Comparison of ENCODE assay signal across 30 cellular contexts in genomic region chr6:52718535-52718934, GRCh38. TPM values are rescaled to one million over a fixed set of nuclear protein-coding genes. Genes with fewer than 3 reads are reported as not detected.
DNase-seq lines count a peak whose midpoint lies in the region; ATAC-seq, FAIRE-seq and TF ChIP-seq lines count a peak whose summit lies in the region.
"Had no signal": no experiment of that assay in that cellular context is flagged by ENCODE, and none has a peak within 500 bp of the region (broad histone marks: within the 10 kb centered on the region; RNA-seq: fewer than 3 reads in every experiment).

No MANE protein-coding gene starts in this region.

- DNase-seq in GM03348 (ENCODE audit: low spot score) (peak; percentile 27), NCI-H1436 treated with DMSO at 0.1 percent for 48 hours (lab: John Stamatoyannopoulos, UW) (peak; percentile 70), bronchial epithelial cell (ENCODE audit: low read depth) (peak; percentile 31), iris pigment epithelial cell (ENCODE audit: low read depth) (peak; percentile 21), GOT3 (lab: John Stamatoyannopoulos, UW) (no peak), mesenchymal stem cell (no peak)
- DNase-seq: activated CD4-positive, alpha-beta T cell treated with anti-CD3 and anti-CD28 coated beads for 1 hour; activated CD8-positive, alpha-beta T cell treated with anti-CD3 and anti-CD28 coated beads, Interleukin-2, amount 10 ng/mL, durations not matched to agents 7 days and 5 days; activated effector memory CD4-positive, alpha-beta T cell treated with Interleukin-2 at 50 U/mL for 16 hours; activated naive CD8-positive, alpha-beta T cell treated with anti-CD3 and anti-CD28 coated beads for 36 hours; activated T-cell treated with anti-CD3 and anti-CD28 coated beads for 4 hours; cerebellar nuclear complex; kidney; NCI-H2029; NCI-H510A; ovary; retina; spleen; stimulated activated naive CD4-positive, alpha-beta T cell treated with Interleukin-2 at 50 U/mL for 16 hours had no signal

- no peak overlapping the region for H3K18ac ChIP-seq in mesenchymal stem cell (ENCODE audit: low read depth in 1 of 2, low read length in 2 of 2)

- H3K4me1 ChIP-seq in mesenchymal stem cell (ENCODE audit: control insufficient read depth, insufficient read depth, low read depth, low read length), result no peaks in the 10 kb centered on the region
- H3K4me1 ChIP-seq: spleen had no signal

- no peak overlapping the region for H3K23ac ChIP-seq in mesenchymal stem cell (ENCODE audit: low read length in 2 of 2)

- ATAC-seq in GM19324 (IDR thresholded peaks at IDR 0.05; ENCODE audit: low FRiP score, unreplicated experiment), result no peak
- ATAC-seq: activated CD8-positive, alpha-beta T cell treated with anti-CD3 and anti-CD28 coated beads, Interleukin-2, amount 10 ng/mL, durations not matched to agents 7 days and 5 days; natural killer cell treated with Interleukin-12 subunit alpha and Interleukin-12 subunit beta and Interleukin-15 and Interleukin-18, amount 100 ng/mL, for 72 hours had no signal

- no peak overlapping the region for H3K9ac ChIP-seq in mesenchymal stem cell (ENCODE audit: low read length)
- H3K9ac ChIP-seq: KMS-11 had no signal

- H3K9me3 ChIP-seq in mesenchymal stem cell (ENCODE audit: control insufficient read depth, low read length), result no peaks in the 10 kb centered on the region
- H3K9me3 ChIP-seq: ovary, spleen had no signal

- no peak overlapping the region for H3K14ac ChIP-seq in mesenchymal stem cell (ENCODE audit: low read length in 2 of 2)

- no peak overlapping the region for H4K8ac ChIP-seq in mesenchymal stem cell (ENCODE audit: low read length)

- no peaks in the 10 kb centered on the region for H3K79me1 ChIP-seq in mesenchymal stem cell (replicated peaks; ENCODE audit: low read length, poor library complexity, severe bottlenecking)

- TF ChIP-seq CTCF in bronchial epithelial cell (IDR thresholded peaks at IDR 0.05; ENCODE audit: insufficient read depth, low read length, severe bottlenecking), result no peak

- H3K36me3 ChIP-seq in bronchial epithelial cell (ENCODE audit: control insufficient read depth, insufficient read depth, low read length), result no peaks in the 10 kb centered on the region
- H3K36me3 ChIP-seq in mesenchymal stem cell (ENCODE audit: control insufficient read depth in 1 of 2, insufficient read depth in 2 of 2, low read depth in 1 of 2, low read length in 2 of 2), result no peaks in the 10 kb centered on the region
- H3K36me3 ChIP-seq: ovary, spleen had no signal

- no peak for FAIRE-seq in bronchial epithelial cell (lab: Jason Lieb, UNC)
- FAIRE-seq: kidney had no signal

- H2BK120ac ChIP-seq in mesenchymal stem cell (ENCODE audit: low read depth, low read length), result no peak overlapping the region

- H2BK5ac ChIP-seq in mesenchymal stem cell (ENCODE audit: low read depth, low read length, poor library complexity, severe bottlenecking), result no peak overlapping the region

- no peak overlapping the region for H2AK5ac ChIP-seq in mesenchymal stem cell (ENCODE audit: low read length, severe bottlenecking)

- no peak overlapping the region for H2BK12ac ChIP-seq in mesenchymal stem cell (ENCODE audit: low read length in 2 of 2)

- H3K4me3 ChIP-seq in bronchial epithelial cell (ENCODE audit: low read depth, low read length) (no peak overlapping the region), mesenchymal stem cell (ENCODE audit: insufficient read depth in 1 of 2, low read depth in 1 of 2, low read length in 2 of 2) (no peak overlapping the region)
- H3K4me3 ChIP-seq: ovary, spleen had no signal

- H3K27me3 ChIP-seq in bronchial epithelial cell (ENCODE audit: control insufficient read depth, insufficient read depth, low read length) (no peaks in the 10 kb centered on the region), mesenchymal stem cell (ENCODE audit: control insufficient read depth in 1 of 2, insufficient read depth in 1 of 2, low read length in 2 of 2) (peaks cover 0 to 2% of the 10 kb centered on the region in 2 experiments)
- H3K27me3 ChIP-seq: ovary, spleen had no signal

- no peak overlapping the region for H3K27ac ChIP-seq in mesenchymal stem cell (ENCODE audit: low read length, poor library complexity, severe bottlenecking)
- H3K27ac ChIP-seq: KMS-11, ovary, spleen had no signal

- H2AFZ ChIP-seq in mesenchymal stem cell (ENCODE audit: low read depth, low read length), result no peak overlapping the region

- no peak overlapping the region for H3K4ac ChIP-seq in mesenchymal stem cell (ENCODE audit: low read depth in 1 of 2, low read length in 2 of 2)

- H3K4me2 ChIP-seq in mesenchymal stem cell (ENCODE audit: low read length, poor library complexity, severe bottlenecking), result no peak overlapping the region
- H3K4me2 ChIP-seq: KMS-11 had no signal

- H2BK15ac ChIP-seq in mesenchymal stem cell (ENCODE audit: low read depth, poor library complexity, severe bottlenecking), result no peak overlapping the region

- no peak overlapping the region for H4K91ac ChIP-seq in mesenchymal stem cell (ENCODE audit: low read length)

RNA-seq across cellular contexts. Expression of gene GSTA2, which starts 44.7 kb away (rescaled TPM):
- not detected in 2 replicates for total RNA-seq in bronchial epithelial cell
- not detected for polyA plus RNA-seq in mesenchymal stem cell (2013, experiment 1 of 2)
- polyA plus RNA-seq in mesenchymal stem cell (2013, experiment 2 of 2), result not detected
- total RNA-seq: activated CD8-positive, alpha-beta T cell treated with anti-CD3 and anti-CD28 coated beads, Interleukin-2, amount 10 ng/mL, durations not matched to agents 7 days and 5 days; activated naive CD8-positive, alpha-beta T cell treated with anti-CD3 and anti-CD28 coated beads for 36 hours; epithelial cell of proximal tubule; glomerular endothelial cell; HT1080; lower leg skin; mononuclear cell; natural killer cell treated with Interleukin-12 subunit alpha and Interleukin-12 subunit beta and Interleukin-15 and Interleukin-18, amount 100 ng/mL, for 72 hours; RPMI7951; spleen; T-helper 1 cell treated with Interleukin-12 subunit alpha and Interleukin-12 subunit beta and Interleukin-4 antibody, amounts not matched to agents 30 ng/mL and 1 ng/mL, for 36 hours had no signal
- polyA plus RNA-seq: AG04450, spleen had no signal

RNA-seq across cellular contexts. Expression of gene TMEM14A, which starts 47.6 kb away (rescaled TPM):
- total RNA-seq in bronchial epithelial cell, result 20.1 and 22.6 TPM in 2 replicates
- 28.7 TPM for polyA plus RNA-seq in mesenchymal stem cell (2013, experiment 1 of 2)
- 32.6 TPM for polyA plus RNA-seq in mesenchymal stem cell (2013, experiment 2 of 2)

Comparison
In these comparisons a context has a peak if more than half of its experiments do, and no peak if none do; other contexts are left out.
1. DNase-seq: peak in GM03348 (single experiment), NCI-H1436 treated with DMSO at 0.1 percent for 48 hours (single experiment), bronchial epithelial cell (single experiment) and iris pigment epithelial cell (single experiment); none in GOT3 (single experiment) and mesenchymal stem cell (single experiment).